In the genomic region with DNA sequence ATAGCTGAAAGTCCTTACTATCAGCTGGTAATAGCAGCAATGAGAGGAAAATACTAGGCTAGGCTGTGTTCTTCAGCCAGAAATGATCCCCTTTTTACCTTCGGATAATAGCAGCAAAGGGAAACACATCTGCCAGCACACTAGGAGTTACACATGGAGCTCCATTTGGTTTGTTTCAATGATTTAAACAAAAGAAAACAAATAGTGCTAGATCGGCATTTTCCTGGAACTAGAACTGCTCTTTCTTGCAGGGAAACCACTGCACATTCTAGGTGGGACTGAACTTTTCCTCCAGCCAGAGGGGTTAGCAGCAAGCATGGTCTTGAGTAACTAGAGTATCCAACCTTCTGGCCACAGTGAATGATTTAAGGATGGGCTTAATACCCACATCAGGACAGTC, we compare ENCODE assay signal across 25 cellular contexts.
"Had no signal": no experiment of that assay in that cellular context is flagged by ENCODE, and none has a peak within 500 bp of the region (broad histone marks: within the 10 kb centered on the region; RNA-seq: fewer than 3 reads in every experiment).

No MANE protein-coding gene starts in this region.

- ATAC-seq: natural killer cell; sciatic nerve; stimulated activated naive B cell treated with anti-CD40 and anti-IgM and Interleukin-4, amounts not matched to agents 10 μg/mL and 1 μg/mL and 100 μg/mL, for 72 hours; stimulated activated naive CD8-positive, alpha-beta T cell treated with anti-CD3 and anti-CD28 coated beads, Interleukin-15, Interleukin-2, amounts not matched to agents 100 U/mL and 50 U/mL, for 24 hours had no signal

- H3K9ac ChIP-seq: neural progenitor cell had no signal

- H2AFZ ChIP-seq: hepatocyte, neural progenitor cell had no signal

- H3K4me1 ChIP-seq: left ventricle myocardium inferior, neural progenitor cell, right atrium auricular region, testis, tibial nerve, uterus had no signal

- H3K9me3 ChIP-seq: left ventricle myocardium inferior, neutrophil, ovary, right atrium auricular region, stomach, testis, tibial nerve, uterus had no signal

- H3K4me3 ChIP-seq: hepatocyte, left ventricle myocardium inferior, lung, neural progenitor cell, ovary, right atrium auricular region, skin epidermis, stomach, testis, tibial nerve, uterus had no signal

- H3K4me2 ChIP-seq: hepatocyte, neural progenitor cell had no signal

- DNase-seq: islet precursor cell; left ventricle myocardium inferior; mesendoderm; naive B cell; natural killer cell; nephron progenitor cell; occipital lobe; ovary; stimulated activated CD4-positive, alpha-beta T cell treated with anti-CD3 and anti-CD28 coated beads, Interleukin-12 subunit alpha, Interleukin-12 subunit beta, amount 100 ng/mL, for 4 hours; stimulated activated CD4-positive, alpha-beta T cell treated with anti-CD3 and anti-CD28 coated beads, Interleukin-15, amount 100 ng/mL, for 24 hours; stimulated activated CD4-positive, alpha-beta T cell treated with anti-CD3 and anti-CD28 coated beads, Interleukin-2, amount 100 ng/mL, for 24 hours; stimulated activated CD4-positive, alpha-beta T cell treated with anti-CD3 and anti-CD28 coated beads, Interleukin-4, amount 100 ng/mL, for 1 hour; stimulated activated naive B cell treated with anti-CD40 and anti-IgM and Interleukin-4, amounts not matched to agents 10 μg/mL and 1 μg/mL and 100 μg/mL, for 72 hours; stimulated activated naive CD8-positive, alpha-beta T cell treated with anti-CD3 and anti-CD28 coated beads, Interleukin-15, Interleukin-2, amounts not matched to agents 100 U/mL and 50 U/mL, for 24 hours; stomach; testis; uterus had no signal

- H3K27ac ChIP-seq: hepatocyte, left ventricle myocardium inferior, neural progenitor cell, neutrophil, ovary, right atrium auricular region, skin epidermis, stomach, tibial nerve, uterus had no signal

- H3K79me2 ChIP-seq: hepatocyte had no signal

- H3K36me3 ChIP-seq: left ventricle myocardium inferior, neural progenitor cell, neutrophil, ovary, right atrium auricular region, stomach, tibial nerve, uterus had no signal

- H3K27me3 ChIP-seq: hepatocyte, neural progenitor cell, neutrophil, ovary, right atrium auricular region, stomach, testis, tibial nerve, uterus had no signal
